7 cellular contexts compared by ENCODE assay signal in the genomic region with DNA sequence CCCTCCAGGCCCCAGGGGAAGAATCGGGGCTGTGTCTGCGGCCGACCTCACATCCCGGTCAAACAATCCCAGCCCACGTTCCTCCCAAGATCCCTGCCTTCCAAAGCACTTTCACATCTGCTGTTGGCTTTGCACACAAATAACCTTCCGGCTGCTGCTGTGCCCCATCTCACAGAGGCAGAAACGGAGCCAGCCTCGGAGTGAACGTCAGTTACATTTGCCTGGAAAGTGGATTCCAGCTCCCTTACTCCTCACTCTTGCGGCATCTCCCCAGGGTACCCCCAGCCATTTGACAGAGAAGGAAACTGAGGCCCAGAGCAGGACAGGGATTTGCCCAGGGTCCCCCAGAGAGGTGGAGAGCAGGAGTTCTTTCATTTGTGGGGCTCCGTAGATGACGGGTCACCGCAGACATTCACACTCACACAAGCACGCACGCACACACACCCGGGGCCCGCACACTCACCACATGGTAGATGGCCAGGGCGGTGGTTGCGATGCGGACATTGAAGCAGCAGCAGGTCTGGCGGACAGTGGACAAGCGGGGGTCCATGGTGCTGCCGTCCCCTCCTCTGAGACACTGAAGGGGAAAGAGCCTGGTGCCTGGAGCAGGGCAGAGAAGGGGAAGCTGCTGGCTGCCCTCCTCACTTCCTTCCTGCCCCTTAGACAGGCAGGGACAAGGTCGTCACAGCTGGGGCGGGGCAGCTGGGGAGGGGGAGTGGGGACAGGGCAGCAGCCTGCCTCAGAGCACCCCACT. TPM values are rescaled to one million over a fixed set of nuclear protein-coding genes. Genes with fewer than 3 reads are reported as not detected.
DNase-seq lines count a peak whose midpoint lies in the region; ATAC-seq and TF ChIP-seq lines count a peak whose summit lies in the region.

A gene with protein sequence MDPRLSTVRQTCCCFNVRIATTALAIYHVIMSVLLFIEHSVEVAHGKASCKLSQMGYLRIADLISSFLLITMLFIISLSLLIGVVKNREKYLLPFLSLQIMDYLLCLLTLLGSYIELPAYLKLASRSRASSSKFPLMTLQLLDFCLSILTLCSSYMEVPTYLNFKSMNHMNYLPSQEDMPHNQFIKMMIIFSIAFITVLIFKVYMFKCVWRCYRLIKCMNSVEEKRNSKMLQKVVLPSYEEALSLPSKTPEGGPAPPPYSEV (minus strand): TSS at position 579 of the 754 bp plus-strand sequence. CDS start 29 bp downstream, at position 550.

- H3K27ac ChIP-seq in MM.1S (ENCODE audit: low read length), result peak within 1 kb of the TSS; percentile 98
- H3K27ac ChIP-seq in epithelial cell of prostate, result peak within 1 kb of the TSS; percentile 46
- H3K27ac ChIP-seq in neutrophil, result peak within 1 kb of the TSS; percentile 100

- peak within 1 kb of the TSS; percentile 39; the same call in 1 of the 2 replicates for H2AFZ ChIP-seq in MM.1S (ENCODE audit: low read length)

- peaks cover 34% of the 10 kb centered on the region for H3K36me3 Mint-ChIP-seq in activated CD8-positive, alpha-beta T cell treated with anti-CD3 and anti-CD28 coated beads for 36 hours (ENCODE audit: low read depth)

- no peaks in the 10 kb centered on the region for H3K9me2 ChIP-seq in MM.1S (replicated peaks; ENCODE audit: insufficient read depth, low read length)

- TF ChIP-seq CTCF in MM.1S (IDR thresholded peaks at IDR 0.05; ENCODE audit: low read length), result no peak
- TF ChIP-seq CTCF in activated CD8-positive, alpha-beta T cell treated with anti-CD3 and anti-CD28 coated beads for 36 hours (IDR thresholded peaks at IDR 0.05), result no peak
- peak; percentile 44 for TF ChIP-seq CTCF in neutrophil (IDR thresholded peaks at IDR 0.05)

- peaks cover 75% of the 10 kb centered on the region for H3K4me1 Mint-ChIP-seq in activated CD8-positive, alpha-beta T cell treated with anti-CD3 and anti-CD28 coated beads for 36 hours (ENCODE audit: low read depth)

- H3K4me1 ChIP-seq in MM.1S (ENCODE audit: low read length) (peaks cover 61% of the 10 kb centered on the region), neutrophil (ENCODE audit: control insufficient read depth in 1 of 2, insufficient read depth in 1 of 2, low read depth in 1 of 2, low read length in 1 of 2) (peaks cover 82 to 94% of the 10 kb centered on the region in 2 experiments)

- peaks cover 63% of the 10 kb centered on the region for H3K79me2 ChIP-seq in MM.1S (ENCODE audit: low read length)

- peak within 1 kb of the TSS; percentile 94 for H3K4me2 ChIP-seq in MM.1S (ENCODE audit: low read depth, low read length)

- H3K27me3 ChIP-seq in MM.1S (replicated peaks; ENCODE audit: insufficient read depth, low read length) (no peaks in the 10 kb centered on the region), neutrophil (no peaks in the 10 kb centered on the region)

- H3K9ac ChIP-seq in MM.1S (ENCODE audit: low read length), result peak within 1 kb of the TSS; percentile 90

- CTCF ChIA-PET in activated CD8-positive, alpha-beta T cell treated with anti-CD3 and anti-CD28 coated beads for 36 hours (lab: Charles Lee), result interaction anchor here (1.3 to 15.2 kb wide), 9 partner anchors 11 to 45 kb away, joined by 3 to 186 read pairs (median 8); no protein-coding TSS in a partner anchor

- H3K4me3 Mint-ChIP-seq in activated CD8-positive, alpha-beta T cell treated with anti-CD3 and anti-CD28 coated beads for 36 hours, result peak within 1 kb of the TSS; percentile 87

- no peaks in the 10 kb centered on the region; the same call in 1 of the 2 replicates for H3K36me3 ChIP-seq in MM.1S (replicated peaks; ENCODE audit: insufficient read depth, low read length)
- peaks cover 26% of the 10 kb centered on the region for H3K36me3 ChIP-seq in neutrophil

- peaks cover 69% of the 10 kb centered on the region for H3F3A ChIP-seq in MM.1S (ENCODE audit: insufficient read depth, low read length)

- peak; percentile 48 for DNase-seq in MM.1S
- DNase-seq in activated CD8-positive, alpha-beta T cell treated with anti-CD3 and anti-CD28 coated beads for 36 hours, result peak; percentile 69
- no peak for DNase-seq in epithelial cell of prostate (ENCODE audit: low read depth, low spot score)
- no peak for DNase-seq in NCI-H2029 treated with DMSO at 0.1 percent for 48 hours (lab: John Stamatoyannopoulos, UW)
- DNase-seq in DMS114 treated with DMSO at 0.1 percent for 48 hours (lab: John Stamatoyannopoulos, UW; ENCODE audit: unreplicated experiment), result no peak

- H4K20me1 ChIP-seq in MM.1S (ENCODE audit: insufficient read depth, low read length), result no peaks in the 10 kb centered on the region

- H3K27me3 Mint-ChIP-seq in activated CD8-positive, alpha-beta T cell treated with anti-CD3 and anti-CD28 coated beads for 36 hours, result no peaks in the 10 kb centered on the region

- POLR2A ChIA-PET in activated CD8-positive, alpha-beta T cell treated with anti-CD3 and anti-CD28 coated beads for 36 hours (lab: Charles Lee), result interaction anchor here (0.6 to 36.3 kb wide), 5 partner anchors 2 to 1142 kb away, joined by 3 to 671 read pairs (median 28); a partner anchor contains a TSS

- peak; percentile 31 for ATAC-seq in activated CD8-positive, alpha-beta T cell treated with anti-CD3 and anti-CD28 coated beads for 36 hours
- no peak for ATAC-seq in HG02588 (IDR thresholded peaks at IDR 0.05; ENCODE audit: unreplicated experiment)

- H3K9me3 ChIP-seq in MM.1S (replicated peaks; ENCODE audit: insufficient read depth, low read length) (no peaks in the 10 kb centered on the region), neutrophil (no peaks in the 10 kb centered on the region)

- H3K27ac Mint-ChIP-seq in activated CD8-positive, alpha-beta T cell treated with anti-CD3 and anti-CD28 coated beads for 36 hours, result peak within 1 kb of the TSS; percentile 98

- H3K9me3 Mint-ChIP-seq in activated CD8-positive, alpha-beta T cell treated with anti-CD3 and anti-CD28 coated beads for 36 hours, result no peaks in the 10 kb centered on the region

- intact Hi-C loops in activated CD8-positive, alpha-beta T cell treated with anti-CD3 and anti-CD28 coated beads for 36 hours (cut with micrococcal nuclease), result no loop called here

- peak within 1 kb of the TSS; percentile 77 for H3K4me3 ChIP-seq in MM.1S (ENCODE audit: low read length)
- H3K4me3 ChIP-seq in neutrophil (ENCODE audit: low read depth in 1 of 2, low read length in 1 of 2), result peak within 1 kb of the TSS; percentile 95 to 98

RNA-seq across cellular contexts. Expression of the gene that starts here (rescaled TPM):
- total RNA-seq in activated CD8-positive, alpha-beta T cell treated with anti-CD3 and anti-CD28 coated beads for 36 hours, result 100 to 1,000 TPM; 229 to 237 TPM

Comparison
In these comparisons a context has a peak if more than half of its experiments do, and no peak if none do; other contexts are left out.
1. DNase-seq: peak in MM.1S (single experiment) and activated CD8-positive, alpha-beta T cell treated with anti-CD3 and anti-CD28 coated beads for 36 hours (single experiment); none in epithelial cell of prostate (single experiment), NCI-H2029 treated with DMSO at 0.1 percent for 48 hours (single experiment) and DMS114 treated with DMSO at 0.1 percent for 48 hours (single experiment).
2. H3K27ac ChIP-seq: peak in every context shown above with its lines; median percentile 100 in neutrophil; 98 in MM.1S; 46 in epithelial cell of prostate.